15 cellular contexts compared by ENCODE assay signal in the genomic region with DNA sequence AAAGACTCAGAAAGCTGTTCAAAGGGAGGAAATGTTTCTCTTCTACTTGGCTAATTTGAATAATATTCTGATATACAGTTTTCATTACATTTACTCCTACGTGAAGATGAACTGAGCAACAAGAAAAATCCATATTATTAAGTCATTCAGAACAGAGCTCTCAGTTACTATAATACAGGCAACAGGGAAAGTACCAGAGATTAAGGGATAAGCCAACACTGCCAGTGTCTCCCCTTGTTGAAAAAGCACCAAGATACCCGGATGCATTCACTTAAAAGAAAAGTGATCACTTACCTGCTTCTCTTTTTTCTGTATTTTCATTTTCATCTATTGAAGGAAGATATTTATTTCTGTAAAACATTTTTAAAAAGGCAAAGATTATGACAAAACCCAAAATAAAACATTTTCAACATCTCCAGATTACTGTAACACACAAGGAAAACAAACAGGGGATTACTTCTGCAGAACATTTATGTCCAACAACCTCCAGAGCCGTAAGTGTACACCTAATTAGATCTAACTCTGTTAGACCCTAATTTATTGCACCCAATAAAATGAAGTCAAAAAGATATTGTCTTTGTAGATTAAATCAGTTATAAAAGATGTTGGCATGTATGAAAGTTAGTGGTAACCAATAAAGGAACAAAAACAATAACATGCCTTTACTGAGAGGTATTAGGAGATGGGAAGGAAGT.
DNase-seq lines count a peak whose midpoint lies in the region; ATAC-seq, FAIRE-seq and TF ChIP-seq lines count a peak whose summit lies in the region.
"Had no signal": no experiment of that assay in that cellular context is flagged by ENCODE, and none has a peak within 500 bp of the region (broad histone marks: within the 10 kb centered on the region; RNA-seq: fewer than 3 reads in every experiment).

No MANE protein-coding gene starts in this region.

- peaks cover 8% of the 10 kb centered on the region for H3K79me2 ChIP-seq in GM12878 (ENCODE audit: control insufficient read depth, insufficient read depth, low read length)

- ATAC-seq in activated naive CD8-positive, alpha-beta T cell treated with anti-CD3 and anti-CD28 coated beads, Interleukin-2, amount 50 U/mL, for 24 hours, result no peak
- ATAC-seq in GM12878 (peak; percentile 80), HG02571 (IDR thresholded peaks at IDR 0.05; ENCODE audit: unreplicated experiment) (no peak)
- ATAC-seq: HCT116 had no signal

- H3K27ac Mint-ChIP-seq in activated naive CD8-positive, alpha-beta T cell treated with anti-CD3 and anti-CD28 coated beads, Interleukin-2, amount 50 U/mL, for 24 hours, result peak overlapping the region; percentile 52
- H3K27ac Mint-ChIP-seq in activated naive CD8-positive, alpha-beta T cell treated with anti-CD3 and anti-CD28 coated beads for 36 hours, result no peak overlapping the region
- H3K27ac Mint-ChIP-seq: CD8-positive, alpha-beta memory T cell had no signal

- H3K9me3 Mint-ChIP-seq in activated naive CD8-positive, alpha-beta T cell treated with anti-CD3 and anti-CD28 coated beads, Interleukin-2, amount 50 U/mL, for 24 hours, result peaks cover 3% of the 10 kb centered on the region
- H3K9me3 Mint-ChIP-seq in activated naive CD8-positive, alpha-beta T cell treated with anti-CD3 and anti-CD28 coated beads for 36 hours, result peaks cover 8% of the 10 kb centered on the region

- no TSS peak for BruUV-seq in GM12878 (replicated peaks; lab: Mats Ljungman, UMichigan)

- no peak for DNase-seq in activated naive CD8-positive, alpha-beta T cell treated with anti-CD3 and anti-CD28 coated beads, Interleukin-2, amount 50 U/mL, for 24 hours
- no peak for DNase-seq in activated naive CD8-positive, alpha-beta T cell treated with anti-CD3 and anti-CD28 coated beads for 36 hours
- DNase-seq in HTR-8/SVneo (ENCODE audit: insufficient read length, low spot score) (no peak), GM12878 (ENCODE audit: low read depth, low spot score) (no peak), HPDE6-E6E7 (ENCODE audit: extremely low spot score) (no peak), NCI-H128 (lab: John Stamatoyannopoulos, UW; ENCODE audit: unreplicated experiment) (no peak)
- DNase-seq: 8988T; AML-193; Caco-2; CD8-positive, alpha-beta memory T cell; DND-41; GDM1 had no signal

- CTCF ChIA-PET in GM12878 (lab: Yijun Ruan, JAX), result interaction anchor here (1.9 kb wide), 1 partner anchor 24 kb away, joined by 5 read pairs; no protein-coding TSS in a partner anchor

- peaks cover 0 to 5% of the 10 kb centered on the region in 2 experiments; a peak in 3 of 4 replicates for H3K36me3 ChIP-seq in GM12878 (ENCODE audit: control insufficient read depth in 2 of 2, insufficient read depth in 2 of 2, low read length in 1 of 2)

- H3K9ac ChIP-seq in GM12878 (ENCODE audit: control insufficient read depth, insufficient read depth, low read length), result no peak overlapping the region
- H3K9ac ChIP-seq: BLaER1 had no signal

- in situ Hi-C loops in GM12878 (cut with MboI), result no loop called here

- RAD21 ChIA-PET in GM12878 (lab: Charles Lee; ENCODE audit: unreplicated experiment), result interaction anchor here (2.1 to 4.3 kb wide), 3 partner anchors 10 to 66 kb away, joined by 8 to 33 read pairs (median 8); a partner anchor contains a TSS

- no peak overlapping the region for H3K4me3 Mint-ChIP-seq in activated naive CD8-positive, alpha-beta T cell treated with anti-CD3 and anti-CD28 coated beads, Interleukin-2, amount 50 U/mL, for 24 hours
- no peak overlapping the region for H3K4me3 Mint-ChIP-seq in activated naive CD8-positive, alpha-beta T cell treated with anti-CD3 and anti-CD28 coated beads for 36 hours
- H3K4me3 Mint-ChIP-seq: CD8-positive, alpha-beta memory T cell had no signal

- H3K4me3 ChIP-seq in GM12878, result no peak overlapping the region
- H3K4me3 ChIP-seq: BLaER1 had no signal

- TF ChIP-seq RAD21 in GM12878 (IDR thresholded peaks at IDR 0.05; ENCODE audit: insufficient read depth, low read depth, low read length), result no peak

- H3K27ac ChIP-seq in GM12878 (ENCODE audit: control insufficient read depth, insufficient read depth), result no peak overlapping the region
- H3K27ac ChIP-seq: BLaER1 had no signal

- 0 out of 2 replicates have a peak, but pooled peaks cover 4% of the 10 kb centered on the region for H3K4me1 ChIP-seq in GM12878 (ENCODE audit: control insufficient read depth, insufficient read depth, low read length)
- H3K4me1 ChIP-seq: BLaER1, Caco-2 had no signal

- peaks cover 21% of the 10 kb centered on the region for H3K36me3 Mint-ChIP-seq in activated naive CD8-positive, alpha-beta T cell treated with anti-CD3 and anti-CD28 coated beads, Interleukin-2, amount 50 U/mL, for 24 hours (ENCODE audit: low read depth)
- peaks cover 39% of the 10 kb centered on the region for H3K36me3 Mint-ChIP-seq in activated naive CD8-positive, alpha-beta T cell treated with anti-CD3 and anti-CD28 coated beads for 36 hours

- no peak for TF ChIP-seq EP300 in GM12878 (IDR thresholded peaks at IDR 0.05; ENCODE audit: borderline replicate concordance in 1 of 2, control insufficient read depth in 1 of 2, low read depth in 2 of 2, low read length in 2 of 2)

- SMC1A ChIA-PET in GM12878 (lab: Charles Lee; ENCODE audit: uncharacterized antibody, unreplicated experiment), result interaction anchor here (1.2 to 3.9 kb wide), 4 partner anchors 12 to 65 kb away, joined by 3 to 12 read pairs (median 8); no protein-coding TSS in a partner anchor

- TF ChIP-seq CTCF in GM12878 (IDR thresholded peaks at IDR 0.05 in 2 of 3, conservative IDR thresholded peaks at IDR 0.05 in 1 of 3; ENCODE audit: control insufficient read depth in 2 of 3, extremely low read depth in 1 of 3, insufficient read depth in 1 of 3, low read depth in 3 of 3, low read length in 3 of 3), result no peak

- peak; percentile 28 for FAIRE-seq in HTR-8/SVneo (lab: Jason Lieb, UNC)
- FAIRE-seq in GM12878 (lab: Jason Lieb, UNC), result no peak

- peaks cover 5% of the 10 kb centered on the region; the same call in 2 of the 3 replicates for H3K9me3 ChIP-seq in GM12878 (replicated peaks; ENCODE audit: control insufficient read depth, insufficient read depth, low read length)

- TF ChIP-seq POLR2A in GM12878 (IDR thresholded peaks at IDR 0.05; ENCODE audit: low read depth, low read length), result no peak

- WGBS in GM12878 (ENCODE audit: insufficient coverage, insufficient replicate concordance, low lambda C conversion rate, missing lambda C conversion rate), result 42% methylated on average over 3 of the region's 3 CpGs

- H3K4me2 ChIP-seq in GM12878 (ENCODE audit: control insufficient read depth, insufficient read depth), result no peak overlapping the region
- H3K4me2 ChIP-seq: BLaER1 had no signal

- H2AFZ ChIP-seq in GM12878 (ENCODE audit: control insufficient read depth, low read depth, low read length), result no peak overlapping the region

- no peaks in the 10 kb centered on the region for H3K27me3 Mint-ChIP-seq in activated naive CD8-positive, alpha-beta T cell treated with anti-CD3 and anti-CD28 coated beads, Interleukin-2, amount 50 U/mL, for 24 hours
- no peaks in the 10 kb centered on the region for H3K27me3 Mint-ChIP-seq in activated naive CD8-positive, alpha-beta T cell treated with anti-CD3 and anti-CD28 coated beads for 36 hours
- H3K27me3 Mint-ChIP-seq: CD8-positive, alpha-beta memory T cell had no signal

- no peaks in the 10 kb centered on the region for H4K20me1 ChIP-seq in GM12878 (ENCODE audit: control insufficient read depth, insufficient read depth)

- H3K27me3 ChIP-seq in GM12878 (replicated peaks in 1 of 2; ENCODE audit: control insufficient read depth in 2 of 2, insufficient read depth in 2 of 2, low read length in 1 of 2), result no peaks in the 10 kb centered on the region
- H3K27me3 ChIP-seq: BLaER1 had no signal

- POLR2A ChIA-PET in GM12878 (lab: Charles Lee), result interaction anchor here (0.5 to 2.3 kb wide), 2 partner anchors 67 to 563 kb away, joined by 5 to 7 read pairs; a partner anchor contains a TSS

- peaks cover 25% of the 10 kb centered on the region for H3K4me1 Mint-ChIP-seq in activated naive CD8-positive, alpha-beta T cell treated with anti-CD3 and anti-CD28 coated beads, Interleukin-2, amount 50 U/mL, for 24 hours
- peaks cover 25% of the 10 kb centered on the region for H3K4me1 Mint-ChIP-seq in activated naive CD8-positive, alpha-beta T cell treated with anti-CD3 and anti-CD28 coated beads for 36 hours

- intact Hi-C loops in GM12878 (cut with micrococcal nuclease; ENCODE audit: unreplicated experiment), result no loop called here

TF ChIP-seq in GM12878, 131 proteins besides CTCF, POLR2A, EP300 and RAD21 (continues in another document):
- TF ChIP-seq KDM1A (IDR thresholded peaks at IDR 0.05; ENCODE audit: borderline replicate concordance) (no peak), NFIC (IDR thresholded peaks at IDR 0.05; ENCODE audit: low read depth, low read length) (0 out of 2 replicates have a peak, but pooled peaks have one; percentile 28), PAX8 (IDR thresholded peaks at IDR 0.05) (no peak), HDGF (IDR thresholded peaks at IDR 0.05) (no peak), MTA2 (IDR thresholded peaks at IDR 0.05; ENCODE audit: low read depth) (no peak), BCL11A (IDR thresholded peaks at IDR 0.05; ENCODE audit: low read depth, low read length) (no peak), ZBED1 (IDR thresholded peaks at IDR 0.05; ENCODE audit: borderline replicate concordance) (no peak), CBFB (IDR thresholded peaks at IDR 0.05; ENCODE audit: low read depth) (no peak)
- TF ChIP-seq, protein P1, sequence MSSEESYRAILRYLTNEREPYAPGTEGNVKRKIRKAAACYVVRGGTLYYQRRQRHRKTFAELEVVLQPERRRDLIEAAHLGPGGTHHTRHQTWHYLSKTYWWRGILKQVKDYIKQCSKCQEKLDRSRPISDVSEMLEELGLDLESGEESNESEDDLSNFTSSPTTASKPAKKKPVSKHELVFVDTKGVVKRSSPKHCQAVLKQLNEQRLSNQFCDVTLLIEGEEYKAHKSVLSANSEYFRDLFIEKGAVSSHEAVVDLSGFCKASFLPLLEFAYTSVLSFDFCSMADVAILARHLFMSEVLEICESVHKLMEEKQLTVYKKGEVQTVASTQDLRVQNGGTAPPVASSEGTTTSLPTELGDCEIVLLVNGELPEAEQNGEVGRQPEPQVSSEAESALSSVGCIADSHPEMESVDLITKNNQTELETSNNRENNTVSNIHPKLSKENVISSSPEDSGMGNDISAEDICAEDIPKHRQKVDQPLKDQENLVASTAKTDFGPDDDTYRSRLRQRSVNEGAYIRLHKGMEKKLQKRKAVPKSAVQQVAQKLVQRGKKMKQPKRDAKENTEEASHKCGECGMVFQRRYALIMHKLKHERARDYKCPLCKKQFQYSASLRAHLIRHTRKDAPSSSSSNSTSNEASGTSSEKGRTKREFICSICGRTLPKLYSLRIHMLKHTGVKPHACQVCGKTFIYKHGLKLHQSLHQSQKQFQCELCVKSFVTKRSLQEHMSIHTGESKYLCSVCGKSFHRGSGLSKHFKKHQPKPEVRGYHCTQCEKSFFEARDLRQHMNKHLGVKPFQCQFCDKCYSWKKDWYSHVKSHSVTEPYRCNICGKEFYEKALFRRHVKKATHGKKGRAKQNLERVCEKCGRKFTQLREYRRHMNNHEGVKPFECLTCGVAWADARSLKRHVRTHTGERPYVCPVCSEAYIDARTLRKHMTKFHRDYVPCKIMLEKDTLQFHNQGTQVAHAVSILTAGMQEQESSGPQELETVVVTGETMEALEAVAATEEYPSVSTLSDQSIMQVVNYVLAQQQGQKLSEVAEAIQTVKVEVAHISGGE (CRISPR knock-in tag; IDR thresholded peaks at IDR 0.05), result no peak
